In genomic region chr22:45159652-45160462, GRCh38 we compare ENCODE assay signal across 8 cellular contexts. TPM values are rescaled to one million over a fixed set of nuclear protein-coding genes. Genes with fewer than 3 reads are reported as not detected.
DNase-seq lines count a peak whose midpoint lies in the region; ATAC-seq, FAIRE-seq and TF ChIP-seq lines count a peak whose summit lies in the region.

No MANE protein-coding gene starts in this region.

- H3K9me3 ChIP-seq in K562 (replicated peaks; ENCODE audit: control insufficient read depth, insufficient read depth, low read depth, low read length) (no peaks in the 10 kb centered on the region), lower lobe of right lung (no peaks in the 10 kb centered on the region), HAP-1 (no peaks in the 10 kb centered on the region)

- H2AFZ ChIP-seq in K562 (ENCODE audit: low read depth, low read length), result no peak overlapping the region

- DNase-seq in AG10803 (ENCODE audit: low read depth) (no peak), HEK293T (ENCODE audit: extremely low spot score) (peak; percentile 22), K562 (ENCODE audit: extremely low read depth in 1 of 4, low spot score in 3 of 4) (peak in 1 of 4 experiments; percentile 17), lower lobe of right lung (no peak), hypothalamus (lab: John Stamatoyannopoulos, UW) (no peak), head of caudate nucleus (no peak), HAP-1 (ENCODE audit: low spot score in 2 of 2) (no peak)

- CTCF ChIA-PET in HEK293T (lab: Yijun Ruan, JAX), result interaction anchor here (0.6 to 1.5 kb wide), 3 partner anchors 32 to 100 kb away, joined by 4 to 7 read pairs (median 4); no protein-coding TSS in a partner anchor
- CTCF ChIA-PET in K562 (lab: Yijun Ruan, JAX; ENCODE audit: low intra/inter-chr PET ratio), result no interaction called here

- TF ChIP-seq POLR2A in K562 (conservative IDR thresholded peaks at IDR 0.05), result no peak

- no peak overlapping the region for H3K9ac ChIP-seq in K562 (ENCODE audit: insufficient read depth in 1 of 2, low read depth in 2 of 2, low read length in 2 of 2)

- H3K4me3 ChIP-seq in AG10803 (ENCODE audit: low read length) (no peak overlapping the region), K562 (no peak overlapping the region), lower lobe of right lung (no peak overlapping the region), HAP-1 (no peak overlapping the region)

- TF ChIP-seq EP300 in K562 (IDR thresholded peaks at IDR 0.05; ENCODE audit: low read length), result no peak

- TF ChIP-seq CTCF in AG10803 (conservative IDR thresholded peaks at IDR 0.05; ENCODE audit: low read length), result peak; percentile 24; the same call in 1 of the 2 replicates
- TF ChIP-seq CTCF in K562 (IDR thresholded peaks at IDR 0.05 in 2 of 3, conservative IDR thresholded peaks at IDR 0.05 in 1 of 3; ENCODE audit: insufficient read depth in 2 of 3, low read depth in 1 of 3, low read length in 3 of 3), result no peak
- TF ChIP-seq CTCF in lower lobe of right lung (IDR thresholded peaks at IDR 0.05), result no peak

- peaks cover 54% of the 10 kb centered on the region for H3K79me2 ChIP-seq in K562 (ENCODE audit: control insufficient read depth, insufficient read depth, low read length)

- POLR2A ChIA-PET in HEK293T (lab: Yijun Ruan, JAX) (no interaction called here), K562 (lab: Yijun Ruan, JAX) (interaction anchor here (0.7 to 1.9 kb wide), 2 partner anchors 8 to 10 kb away, joined by 3 to 6 read pairs; no protein-coding TSS in a partner anchor)

- peaks cover 13% of the 10 kb centered on the region; the same call in 1 of the 3 replicates for H3K36me3 ChIP-seq in K562 (ENCODE audit: control insufficient read depth, insufficient read depth, low read length)
- H3K36me3 ChIP-seq in lower lobe of right lung, result peaks cover 10% of the 10 kb centered on the region
- peaks cover 28% of the 10 kb centered on the region for H3K36me3 ChIP-seq in HAP-1 (replicated peaks)

- in situ Hi-C loops in K562 (cut with MboI), result loop anchor here (10.0 kb wide), 1 partner anchor 55 kb away; no protein-coding TSS in a partner anchor
- in situ Hi-C loops in HAP-1 (cut with MboI; ENCODE audit: low sequenced_read_pairs), result no loop called here

- WGBS in K562 (ENCODE audit: insufficient coverage, low coverage, missing lambda C conversion rate), result 22% methylated on average over 5 of the region's 5 CpGs

- peak overlapping the region; percentile 43 for H3K4me2 ChIP-seq in K562 (ENCODE audit: insufficient read depth, low read length)

- intact Hi-C loops in K562 (cut with micrococcal nuclease), result no loop called here
- intact Hi-C loops in lower lobe of right lung (cut with DNase I), result no loop called here
- intact Hi-C loops in head of caudate nucleus (cut with DNase I), result no loop called here

- BruUV-seq in K562 (replicated peaks; lab: Mats Ljungman, UMichigan), result no TSS peak

- ATAC-seq in K562 (no peak), lower lobe of right lung (no peak), GM18498 (IDR thresholded peaks at IDR 0.05; ENCODE audit: unreplicated experiment) (no peak)

- 0 out of 3 replicates have a peak overlapping the region, but pooled peaks have one; percentile 10 for H3K27ac ChIP-seq in K562 (ENCODE audit: extremely low read depth, low read depth, low read length)
- H3K27ac ChIP-seq in lower lobe of right lung, result peak overlapping the region; percentile 81

- H4K20me1 ChIP-seq in K562 (replicated peaks; ENCODE audit: control insufficient read depth, insufficient read depth, low read length), result 0 out of 2 replicates have a peak, but pooled peaks cover 4% of the 10 kb centered on the region

- no peaks in the 10 kb centered on the region for H3K9me1 ChIP-seq in K562 (ENCODE audit: control insufficient read depth, insufficient read depth, low read length)

- peaks cover 5 to 15% of the 10 kb centered on the region in 2 experiments; a peak in 4 of 5 replicates for H3K4me1 ChIP-seq in K562 (replicated peaks in 1 of 2; ENCODE audit: control insufficient read depth in 2 of 2, insufficient read depth in 2 of 2, low read length in 2 of 2)
- H3K4me1 ChIP-seq in lower lobe of right lung, result peaks cover 49% of the 10 kb centered on the region
- H3K4me1 ChIP-seq in HAP-1, result peaks cover 27% of the 10 kb centered on the region

- no peaks in the 10 kb centered on the region for H3K27me3 ChIP-seq in K562 (ENCODE audit: control insufficient read depth in 2 of 2, insufficient read depth in 2 of 2, low read length in 2 of 2)
- no peaks in the 10 kb centered on the region for H3K27me3 ChIP-seq in lower lobe of right lung (ENCODE audit: low read depth)
- H3K27me3 ChIP-seq in HAP-1 (ENCODE audit: low read depth), result no peaks in the 10 kb centered on the region

- peak; percentile 80 for FAIRE-seq in K562 (lab: Jason Lieb, UNC)

- no peak for TF ChIP-seq RAD21 in K562 (CRISPR knock-in tag; conservative IDR thresholded peaks at IDR 0.05 in 1 of 2, IDR thresholded peaks at IDR 0.05 in 1 of 2)

TF ChIP-seq in HEK293T, 16 proteins besides CTCF, POLR2A, EP300 and RAD21:
- TF ChIP-seq PKNOX1 (IDR thresholded peaks at IDR 0.05) (no peak), CTBP1 (IDR thresholded peaks at IDR 0.05; ENCODE audit: borderline replicate concordance) (no peak), SP1 (IDR thresholded peaks at IDR 0.05) (no peak), ZNF384 (IDR thresholded peaks at IDR 0.05) (no peak), FOXA1 (IDR thresholded peaks at IDR 0.05) (no peak), BHLHE40 (IDR thresholded peaks at IDR 0.05; ENCODE audit: borderline replicate concordance) (no peak)

TF ChIP-seq in K562, 482 proteins besides CTCF, POLR2A, EP300 and RAD21 (continues in another document):
- TF ChIP-seq ZBTB17 (CRISPR knock-in tag; IDR thresholded peaks at IDR 0.05) (no peak), USF1 (CRISPR knock-in tag; IDR thresholded peaks at IDR 0.05) (no peak), CBFA2T3 (IDR thresholded peaks at IDR 0.05) (peak; percentile 53), E4F1 (CRISPR knock-in tag; IDR thresholded peaks at IDR 0.05; ENCODE audit: borderline replicate concordance) (no peak)

RNA-seq across cellular contexts. Expression of gene NUP50, which starts 3.9 kb away (rescaled TPM):
- 29.2 and 70.6 TPM in 2 replicates for total RNA-seq in K562 (2011; cell fraction: chromatin; rRNA removed; ENCODE audit: low replicate concordance)
- 26.7 and 30.3 TPM in 2 replicates for total RNA-seq in K562 (2011; cell fraction: nucleolus; rRNA removed)
- 33.5 and 52.8 TPM in 2 replicates for total RNA-seq in K562 (2011; cell fraction: nucleoplasm; rRNA removed)
- 77.6 and 85.3 TPM in 2 replicates for total RNA-seq in K562 (2014; rRNA removed)
- total RNA-seq in K562 (2014; rRNA removed; fragmentation: Illumina TruSeq; extraction: Trizol), result 55.3 and 62.0 TPM in 2 replicates
- total RNA-seq in K562 (2015; rRNA removed; fragmentation: Illumina TruSeq; extraction: Trizol), result 61.8 and 62.2 TPM in 2 replicates
- 83.7 and 84.2 TPM in 2 replicates for total RNA-seq in K562 (2021)
- polyA plus RNA-seq in K562 (2011; rRNA removed), result 21.8 and 29.3 TPM in 2 replicates
- polyA plus RNA-seq in K562 (2011; cell fraction: cytosol; rRNA removed), result 17.4 and 20.5 TPM in 2 replicates
- polyA plus RNA-seq in K562 (2011; cell fraction: nucleus; rRNA removed), result 16.0 and 30.2 TPM in 2 replicates
- polyA plus RNA-seq in K562 (2012), result 23.7 and 44.7 TPM in 2 replicates
- 44.8 and 57.5 TPM in 2 replicates for polyA plus RNA-seq in K562 (2014; fragmentation: Illumina TruSeq; extraction: Trizol)
- polyA plus RNA-seq in K562 (2014; fragmentation: Nextera tagmentation; extraction: Ambion mirVana), result 10 to 100 TPM; 23.8 to 25.9 TPM
- 39.3 and 49.3 TPM in 2 replicates for polyA plus RNA-seq in K562 (2014; rRNA removed)
- polyA minus RNA-seq in K562 (2011; rRNA and poly(A)+ RNA removed), result 43.2 and 54.9 TPM in 2 replicates
- polyA minus RNA-seq in K562 (2011; cell fraction: cytosol; rRNA and poly(A)+ RNA removed), result 17.9 and 19.7 TPM in 2 replicates
- polyA minus RNA-seq in K562 (2011; cell fraction: nucleus; rRNA and poly(A)+ RNA removed), result 22.3 and 30.1 TPM in 2 replicates
- 49.5 TPM for total RNA-seq in lower lobe of right lung
